Comparison of ENCODE assay signal across 17 cellular contexts in genomic region chr1:1602321-1602931, GRCh38. TPM values are rescaled to one million over a fixed set of nuclear protein-coding genes. Genes with fewer than 3 reads are reported as not detected.
DNase-seq lines count a peak whose midpoint lies in the region; TF ChIP-seq lines count a peak whose summit lies in the region.
"Had no signal": no experiment of that assay in that cellular context is flagged by ENCODE, and none has a peak within 500 bp of the region (broad histone marks: within the 10 kb centered on the region; RNA-seq: fewer than 3 reads in every experiment).

No MANE protein-coding gene starts in this region.

- H3K23ac ChIP-seq in neuronal stem cell (ENCODE audit: low read depth, low read length, poor library complexity) = peak overlapping the region; percentile 73

- H4K20me1 ChIP-seq in KMS-11 (ENCODE audit: insufficient read depth) = no peaks in the 10 kb centered on the region

- peaks cover 32% of the 10 kb centered on the region for H3K4me1 ChIP-seq in KMS-11 (ENCODE audit: low read depth, poor library complexity, severe bottlenecking)
- H3K4me1 ChIP-seq in neuronal stem cell (ENCODE audit: control insufficient read depth in 2 of 2, insufficient read depth in 1 of 2, low read depth in 1 of 2, low read length in 2 of 2) = peaks cover 6 to 15% of the 10 kb centered on the region in 2 donors

- H3K18ac ChIP-seq in neuronal stem cell (ENCODE audit: low read length) = no peak overlapping the region

- no peak overlapping the region for H2BK15ac ChIP-seq in neuronal stem cell (ENCODE audit: low read length)

- no peak overlapping the region for H2BK12ac ChIP-seq in neuronal stem cell (ENCODE audit: low read length)

- no peak overlapping the region for H2BK120ac ChIP-seq in neuronal stem cell (ENCODE audit: low read depth, low read length)

- peaks cover 2% of the 10 kb centered on the region for H3K79me1 ChIP-seq in neuronal stem cell (ENCODE audit: low read depth, low read length)

- DNase-seq in GM12864 (ENCODE audit: low read depth) (peak; percentile 41), neuronal stem cell (ENCODE audit: low spot score) (no peak), cortex of kidney (lab: John Stamatoyannopoulos, UW) (no peak), activated gamma-delta T cell treated with Interleukin-2 at 50 U/mL for 16 hours (no peak)
- DNase-seq: activated CD4-positive, alpha-beta memory T cell treated with anti-CD3 and anti-CD28 coated beads, Interleukin-2, amount 10 ng/mL, durations not matched to agents 7 days and 5 days; activated T-cell treated with anti-CD3 and anti-CD28 coated beads, Interleukin-2, amount 50 U/mL, for 72 hours; effector memory CD8-positive, alpha-beta T cell; HCEC 1CT; MG63; NCI-H2029 treated with DMSO at 0.1 percent for 48 hours; pancreas; PC-3; stimulated activated CD4-positive, alpha-beta T cell treated with anti-CD3 and anti-CD28 coated beads, Interleukin-4, amount 100 ng/mL, for 1 hour; stimulated activated CD8-positive, alpha-beta memory T cell treated with anti-CD3 and anti-CD28 coated beads, Interleukin-4, amount 100 ng/mL, for 48 hours; thyroid gland had no signal

- no peak overlapping the region for H3K4me3 ChIP-seq in GM12864 (ENCODE audit: low read depth, low read length)
- no peak overlapping the region for H3K4me3 ChIP-seq in KMS-11 (IDR thresholded peaks at IDR 0.05; ENCODE audit: insufficient read depth, low read depth, low read length)
- no peak overlapping the region for H3K4me3 ChIP-seq in neuronal stem cell (ENCODE audit: low read length in 2 of 2)
- H3K4me3 ChIP-seq: adrenal gland, MG63, pancreas, thyroid gland had no signal

- H3K36me3 ChIP-seq in KMS-11 (ENCODE audit: insufficient read depth) (no peaks in the 10 kb centered on the region), neuronal stem cell (replicated peaks in 1 of 2; ENCODE audit: control insufficient read depth in 2 of 2, insufficient read depth in 2 of 2, low read length in 2 of 2) (no peaks in the 10 kb centered on the region)
- H3K36me3 ChIP-seq: adrenal gland, MG63, pancreas, thyroid gland had no signal

- TF ChIP-seq CTCF in GM12864 (IDR thresholded peaks at IDR 0.05; ENCODE audit: low read depth, low read length, missing control alignments) (no peak), KMS-11 (conservative IDR thresholded peaks at IDR 0.05; ENCODE audit: low read depth, low read length) (no peak)

- H3K9ac ChIP-seq in KMS-11 (peak overlapping the region; percentile 8; the same call in 1 of the 2 replicates), neuronal stem cell (ENCODE audit: low read depth, low read length, poor library complexity) (no peak overlapping the region)

- no peak overlapping the region for H4K8ac ChIP-seq in neuronal stem cell (ENCODE audit: low read depth, low read length)

- H2AK5ac ChIP-seq in neuronal stem cell (ENCODE audit: low read depth, low read length) = no peak overlapping the region

- H3K4ac ChIP-seq in neuronal stem cell (ENCODE audit: low read length) = no peak overlapping the region

- H3K14ac ChIP-seq in neuronal stem cell (ENCODE audit: low read length) = no peak overlapping the region

- no CpG with 5 or more reads among the region's 17 CpGs for WGBS in neuronal stem cell (ENCODE audit: extremely low coverage in 2 of 2, insufficient read length in 2 of 2, insufficient replicate concordance in 1 of 2), 2 donors

- H3K79me2 ChIP-seq in KMS-11 (ENCODE audit: insufficient read depth, low read depth) = no peaks in the 10 kb centered on the region

- no peak overlapping the region for H2BK5ac ChIP-seq in neuronal stem cell (ENCODE audit: low read length)

- H3K27me3 ChIP-seq in KMS-11 (ENCODE audit: insufficient read depth, low read depth) (peaks cover 17% of the 10 kb centered on the region), neuronal stem cell (ENCODE audit: control insufficient read depth in 3 of 3, insufficient read depth in 3 of 3, low read depth in 1 of 3, low read length in 3 of 3) (peaks cover 20 to 48% (median 26%) of the 10 kb centered on the region in 3 experiments)
- H3K27me3 ChIP-seq: adrenal gland, MG63, pancreas, thyroid gland had no signal

- H3K9me3 ChIP-seq in neuronal stem cell (replicated peaks in 1 of 2; ENCODE audit: control insufficient read depth in 2 of 2, insufficient read depth in 1 of 2, low read depth in 1 of 2, low read length in 2 of 2) = peaks cover 0 to 2% of the 10 kb centered on the region in 2 donors
- H3K9me3 ChIP-seq: adrenal gland, MG63, pancreas, thyroid gland had no signal

- H4K91ac ChIP-seq in neuronal stem cell (ENCODE audit: low read depth, low read length, poor library complexity) = no peak overlapping the region

- H3K4me2 ChIP-seq in KMS-11 (peak overlapping the region; percentile 71), neuronal stem cell (ENCODE audit: insufficient read depth, low read length, poor library complexity, severe bottlenecking) (no peak overlapping the region)

- H2AFZ ChIP-seq in KMS-11 (ENCODE audit: low read depth) (peak overlapping the region; percentile 51; the same call in 1 of the 2 replicates), neuronal stem cell (ENCODE audit: low read length) (no peak overlapping the region)

- no peak overlapping the region for H3K27ac ChIP-seq in KMS-11
- no peak overlapping the region for H3K27ac ChIP-seq in neuronal stem cell (replicated peaks; ENCODE audit: low read length)
- H3K27ac ChIP-seq: adrenal gland, pancreas, thyroid gland had no signal

RNA-seq across cellular contexts. Expression of gene FNDC10, which starts 2.5 kb away (rescaled TPM):
- 12.4 TPM for polyA plus RNA-seq in neuronal stem cell (2013, experiment 1 of 2)
- 11.8 TPM for polyA plus RNA-seq in neuronal stem cell (2013, experiment 2 of 2)

RNA-seq across cellular contexts. Expression of gene MIB2, which starts 12.9 kb away (rescaled TPM):
- 60.6 TPM for polyA plus RNA-seq in neuronal stem cell (2013, experiment 1 of 2)
- 58.5 TPM for polyA plus RNA-seq in neuronal stem cell (2013, experiment 2 of 2)

RNA-seq across cellular contexts. Expression of gene SSU72, which starts 27.8 kb away (rescaled TPM):
- polyA plus RNA-seq in neuronal stem cell (2013, experiment 1 of 2) = 147 TPM
- polyA plus RNA-seq in neuronal stem cell (2013, experiment 2 of 2) = 144 TPM

RNA-seq across cellular contexts. Expression of gene MMP23B, which starts 29.5 kb away (rescaled TPM):
- polyA plus RNA-seq in neuronal stem cell (2013, experiment 1 of 2) = 11.0 TPM
- polyA plus RNA-seq in neuronal stem cell (2013, experiment 2 of 2) = 10.6 TPM

RNA-seq across cellular contexts. Expression of gene CDK11B, which starts 56.4 kb away (rescaled TPM):
- polyA plus RNA-seq in neuronal stem cell (2013, experiment 1 of 2) = 40.1 TPM
- polyA plus RNA-seq in neuronal stem cell (2013, experiment 2 of 2) = 41.3 TPM
